Comparison of ENCODE assay signal across 29 cellular contexts in the genomic region with DNA sequence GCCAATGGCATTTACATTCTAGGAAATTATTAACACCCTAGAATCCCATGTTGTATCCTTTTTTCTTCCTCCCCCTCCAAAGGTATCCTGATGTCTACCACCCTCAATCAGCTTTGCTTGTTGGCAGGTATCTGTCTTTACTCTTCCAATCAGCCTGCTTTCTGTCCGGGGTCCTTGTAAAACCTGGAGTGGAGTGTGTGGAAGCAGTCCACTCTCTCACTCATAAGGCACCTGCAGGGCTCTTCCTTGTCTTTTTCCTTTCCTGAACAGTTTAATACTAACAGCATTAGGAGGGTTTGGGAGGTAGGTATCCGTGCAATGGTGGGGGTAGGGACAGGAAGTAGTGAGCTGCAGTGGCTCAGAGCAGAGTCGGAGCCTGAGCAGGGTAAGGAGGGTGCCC.
"Had no signal": no experiment of that assay in that cellular context is flagged by ENCODE, and none has a peak within 500 bp of the region (broad histone marks: within the 10 kb centered on the region; RNA-seq: fewer than 3 reads in every experiment).

No MANE protein-coding gene starts in this region.

- H3K4me3 Mint-ChIP-seq: naive thymus-derived CD4-positive, alpha-beta T cell; natural killer cell; nephron; neural progenitor cell; stimulated activated effector memory CD8-positive, alpha-beta T cell treated with anti-CD3 and anti-CD28 coated beads, Interleukin-12 subunit alpha, Interleukin-12 subunit beta, amount 100 ng/mL, for 72 hours; stimulated activated naive B cell treated with anti-CD40 and anti-IgM and Interleukin-4, amounts not matched to agents 10 μg/mL and 1 μg/mL and 100 μg/mL, for 72 hours; stimulated activated naive CD8-positive, alpha-beta T cell treated with anti-CD3 and anti-CD28 coated beads, Interleukin-15, Interleukin-2, amounts not matched to agents 100 ng/mL and 50 ng/mL, for 24 hours; type B pancreatic cell had no signal

- H3K9me3 ChIP-seq: ovary, thoracic aorta, thyroid gland, vagina had no signal

- H3K4me1 ChIP-seq: neural progenitor cell, parathyroid adenoma, psoas muscle, spleen, stomach, thyroid gland, tibial nerve, vagina had no signal

- H3K4me3 ChIP-seq: neural progenitor cell, ovary, psoas muscle, skin epidermis, smooth muscle cell, spleen, stomach, thoracic aorta, thyroid gland, tibial nerve, vagina had no signal

- ATAC-seq: naive thymus-derived CD4-positive, alpha-beta T cell; natural killer cell; psoas muscle; right cardiac atrium; sciatic nerve; stimulated activated effector memory CD8-positive, alpha-beta T cell treated with anti-CD3 and anti-CD28 coated beads, Interleukin-12 subunit alpha, Interleukin-12 subunit beta, amount 100 ng/mL, for 72 hours; stimulated activated naive B cell treated with anti-CD40 and anti-IgM and Interleukin-4, amounts not matched to agents 10 μg/mL and 1 μg/mL and 100 μg/mL, for 72 hours had no signal

- H3K36me3 Mint-ChIP-seq: natural killer cell; neural progenitor cell; stimulated activated effector memory CD8-positive, alpha-beta T cell treated with anti-CD3 and anti-CD28 coated beads, Interleukin-12 subunit alpha, Interleukin-12 subunit beta, amount 100 ng/mL, for 72 hours; stimulated activated naive B cell treated with anti-CD40 and anti-IgM and Interleukin-4, amounts not matched to agents 10 μg/mL and 1 μg/mL and 100 μg/mL, for 72 hours; type B pancreatic cell had no signal

- H3K4me1 Mint-ChIP-seq: naive thymus-derived CD4-positive, alpha-beta T cell; natural killer cell; nephron; neural progenitor cell; stimulated activated effector memory CD8-positive, alpha-beta T cell treated with anti-CD3 and anti-CD28 coated beads, Interleukin-12 subunit alpha, Interleukin-12 subunit beta, amount 100 ng/mL, for 72 hours; stimulated activated naive B cell treated with anti-CD40 and anti-IgM and Interleukin-4, amounts not matched to agents 10 μg/mL and 1 μg/mL and 100 μg/mL, for 72 hours had no signal

- H3K9ac ChIP-seq: neural progenitor cell, parathyroid adenoma had no signal

- DNase-seq: naive thymus-derived CD4-positive, alpha-beta T cell; natural killer cell; occipital lobe; ovary; posterior cingulate gyrus; psoas muscle; right cardiac atrium; spleen; stimulated activated CD4-positive, alpha-beta T cell treated with anti-CD3 and anti-CD28 coated beads, Interleukin-12 subunit alpha, Interleukin-12 subunit beta, amount 100 ng/mL, for 4 hours; stimulated activated CD4-positive, alpha-beta T cell treated with anti-CD3 and anti-CD28 coated beads, Interleukin-1b, Interleukin-23, amount 100 ng/mL, for 48 hours; stimulated activated CD4-positive, alpha-beta T cell treated with anti-CD3 and anti-CD28 coated beads, Interleukin-4, amount 100 ng/mL, for 24 hours; stimulated activated naive B cell treated with anti-CD40 and anti-IgM and Interleukin-4, amounts not matched to agents 10 μg/mL and 1 μg/mL and 100 μg/mL, for 72 hours; stimulated activated naive CD4-positive, alpha-beta T cell treated with Interleukin-2 at 50 U/mL for 16 hours; stomach; thyroid gland had no signal

- H2AFZ ChIP-seq: neural progenitor cell, parathyroid adenoma had no signal

- H3K4me2 ChIP-seq: neural progenitor cell, smooth muscle cell had no signal

- H3K27me3 ChIP-seq: neural progenitor cell, ovary, spleen, stomach, thyroid gland, tibial nerve, vagina had no signal

- H3K27ac Mint-ChIP-seq: naive thymus-derived CD4-positive, alpha-beta T cell; natural killer cell; nephron; neural progenitor cell; progenitor cell of endocrine pancreas; stimulated activated effector memory CD8-positive, alpha-beta T cell treated with anti-CD3 and anti-CD28 coated beads, Interleukin-12 subunit alpha, Interleukin-12 subunit beta, amount 100 ng/mL, for 72 hours; stimulated activated naive B cell treated with anti-CD40 and anti-IgM and Interleukin-4, amounts not matched to agents 10 μg/mL and 1 μg/mL and 100 μg/mL, for 72 hours; stimulated activated naive CD8-positive, alpha-beta T cell treated with anti-CD3 and anti-CD28 coated beads, Interleukin-15, Interleukin-2, amounts not matched to agents 100 ng/mL and 50 ng/mL, for 24 hours; type B pancreatic cell had no signal

- H3K27ac ChIP-seq: neural progenitor cell, ovary, parathyroid adenoma, psoas muscle, skin epidermis, spleen, stomach, thoracic aorta, thyroid gland, tibial nerve, vagina had no signal

- H3K36me3 ChIP-seq: neural progenitor cell, ovary, spleen, stomach, thoracic aorta, thyroid gland, tibial nerve, vagina had no signal

- H3K27me3 Mint-ChIP-seq: stimulated activated naive B cell treated with anti-CD40 and anti-IgM and Interleukin-4, amounts not matched to agents 10 μg/mL and 1 μg/mL and 100 μg/mL, for 72 hours; stimulated activated naive CD8-positive, alpha-beta T cell treated with anti-CD3 and anti-CD28 coated beads, Interleukin-15, Interleukin-2, amounts not matched to agents 100 ng/mL and 50 ng/mL, for 24 hours; type B pancreatic cell had no signal

- H3K79me2 ChIP-seq: parathyroid adenoma had no signal

- FAIRE-seq: urothelium cell line had no signal
